ENCODE assay signal across 8 cellular contexts in the genomic region with DNA sequence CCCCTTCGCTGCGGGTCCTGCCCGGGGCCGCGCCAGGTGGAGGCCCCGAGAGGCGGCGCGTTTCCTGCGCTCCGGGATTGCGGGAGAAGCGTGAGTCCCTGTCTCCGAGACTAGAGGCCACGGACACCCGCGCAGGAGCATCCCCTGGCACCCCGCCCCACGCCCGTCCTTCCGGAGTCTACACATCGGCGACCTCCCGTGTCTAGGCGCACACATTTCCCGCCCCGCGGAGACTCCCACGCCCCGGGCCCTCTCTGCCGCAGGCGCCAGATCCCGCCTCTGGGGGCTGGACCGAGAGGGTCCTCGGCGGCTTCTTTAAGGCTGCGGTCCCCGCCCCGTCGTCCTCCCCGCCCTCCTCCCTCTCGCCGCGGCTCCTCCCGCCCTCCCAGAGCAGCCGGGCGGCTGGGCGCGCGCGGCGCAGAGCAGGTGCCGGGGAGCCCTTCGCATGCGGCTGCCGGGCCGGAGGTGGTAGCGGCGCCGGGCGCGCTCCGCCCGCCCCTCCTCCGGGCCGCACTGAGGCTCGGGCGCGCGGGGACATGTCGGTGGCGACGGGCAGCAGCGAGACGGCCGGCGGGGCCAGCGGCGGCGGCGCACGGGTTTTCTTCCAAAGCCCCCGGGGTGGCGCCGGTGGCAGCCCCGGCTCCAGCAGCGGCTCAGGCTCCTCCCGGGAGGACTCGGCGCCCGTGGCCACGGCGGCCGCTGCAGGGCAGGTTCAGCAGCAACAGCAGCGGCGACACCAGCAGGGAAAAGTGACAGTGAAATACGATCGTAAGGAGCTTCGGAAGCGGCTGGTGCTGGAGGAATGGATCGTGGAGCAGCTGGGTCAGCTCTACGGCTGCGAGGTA. TPM values are rescaled to one million over a fixed set of nuclear protein-coding genes. Genes with fewer than 3 reads are reported as not detected.
DNase-seq lines count a peak whose midpoint lies in the region; ATAC-seq and TF ChIP-seq lines count a peak whose summit lies in the region.

A gene with protein sequence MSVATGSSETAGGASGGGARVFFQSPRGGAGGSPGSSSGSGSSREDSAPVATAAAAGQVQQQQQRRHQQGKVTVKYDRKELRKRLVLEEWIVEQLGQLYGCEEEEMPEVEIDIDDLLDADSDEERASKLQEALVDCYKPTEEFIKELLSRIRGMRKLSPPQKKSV (plus strand): TSS at position 388 of the 845 bp plus-strand sequence. CDS start 149 bp downstream, at position 537.

- ATAC-seq in heart right ventricle (peak; percentile 72 to 90 (median 80)), GM19324 (IDR thresholded peaks at IDR 0.05; ENCODE audit: low FRiP score, unreplicated experiment) (no peak)

- peak within 1 kb of the TSS; percentile 47 for H3K4me3 Mint-ChIP-seq in activated naive CD4-positive, alpha-beta T cell treated with anti-CD3 and anti-CD28 coated beads, Interleukin-2, amount 10 ng/mL, durations not matched to agents 7 days and 5 days

- H3K27ac Mint-ChIP-seq in activated naive CD4-positive, alpha-beta T cell treated with anti-CD3 and anti-CD28 coated beads, Interleukin-2, amount 10 ng/mL, durations not matched to agents 7 days and 5 days = no peak within 1 kb of the TSS

- peaks cover 0 to 35% (median 17%) of the 10 kb centered on the region in 9 donors for H3K4me1 ChIP-seq in heart right ventricle
- no peaks in the 10 kb centered on the region for H3K4me1 ChIP-seq in prostate gland (replicated peaks)

- TF ChIP-seq POLR2A in prostate gland (IDR thresholded peaks at IDR 0.05) (no peak), erythroblast (IDR thresholded peaks at IDR 0.05; ENCODE audit: low read length) (no peak)

- peaks cover under 1% of the 10 kb centered on the region for H3K9me3 Mint-ChIP-seq in activated naive CD4-positive, alpha-beta T cell treated with anti-CD3 and anti-CD28 coated beads, Interleukin-2, amount 10 ng/mL, durations not matched to agents 7 days and 5 days

- peaks cover 0 to under 1% (median 0%) of the 10 kb centered on the region in 11 donors for H3K9me3 ChIP-seq in heart right ventricle
- no peaks in the 10 kb centered on the region for H3K9me3 ChIP-seq in prostate gland

- intact Hi-C loops in heart right ventricle (cut with DNase I) = loop anchor here in 5 of 10 donors (2.0 to 10.0 kb wide), 6 partner anchors 34 to 189 kb away; no protein-coding TSS in a partner anchor
- intact Hi-C loops in prostate gland (cut with DNase I) = no loop called here

- H3K27me3 Mint-ChIP-seq in activated naive CD4-positive, alpha-beta T cell treated with anti-CD3 and anti-CD28 coated beads, Interleukin-2, amount 10 ng/mL, durations not matched to agents 7 days and 5 days = peaks cover 81% of the 10 kb centered on the region

- TF ChIP-seq CTCF in heart right ventricle (IDR thresholded peaks at IDR 0.05) = no peak
- TF ChIP-seq CTCF in prostate gland (IDR thresholded peaks at IDR 0.05) = no peak

- H3K27me3 ChIP-seq in heart right ventricle (peaks cover 0 to 89% (median 67%) of the 10 kb centered on the region in 7 donors), prostate gland (replicated peaks; ENCODE audit: insufficient read depth) (peaks cover 9% of the 10 kb centered on the region)

- DNase-seq in EH (ENCODE audit: low read depth) (peak; percentile 30), NCI-H128 (lab: John Stamatoyannopoulos, UW; ENCODE audit: unreplicated experiment) (peak; percentile 22), heart right ventricle (peak; percentile 20 to 50), prostate gland (ENCODE audit: low spot score) (no peak), NCI-H774 (lab: John Stamatoyannopoulos, UW) (no peak), erythroblast (lab: John Stamatoyannopoulos, UW) (no peak)
- DNase-seq in activated naive CD4-positive, alpha-beta T cell treated with anti-CD3 and anti-CD28 coated beads, Interleukin-2, amount 10 ng/mL, durations not matched to agents 7 days and 5 days = peak; percentile 30

- no peaks in the 10 kb centered on the region for H3K36me3 Mint-ChIP-seq in activated naive CD4-positive, alpha-beta T cell treated with anti-CD3 and anti-CD28 coated beads, Interleukin-2, amount 10 ng/mL, durations not matched to agents 7 days and 5 days

- H3K4me3 ChIP-seq in heart right ventricle = peak within 1 kb of the TSS; percentile 16 to 71 (median 62)
- H3K4me3 ChIP-seq in prostate gland = peak within 1 kb of the TSS; percentile 22 to 30

- H3K27ac ChIP-seq in heart right ventricle (peak within 1 kb of the TSS; percentile 26 to 83 (median 70)), prostate gland (no peak within 1 kb of the TSS)

- CTCF ChIA-PET in activated naive CD4-positive, alpha-beta T cell treated with anti-CD3 and anti-CD28 coated beads, Interleukin-2, amount 10 ng/mL, durations not matched to agents 7 days and 5 days (lab: Charles Lee) = interaction anchor here (1.0 kb wide), 1 partner anchor 252 kb away, joined by 5 read pairs; no protein-coding TSS in a partner anchor

- H3K36me3 ChIP-seq in heart right ventricle (no peaks in the 10 kb centered on the region), prostate gland (no peaks in the 10 kb centered on the region)

- H3K4me1 Mint-ChIP-seq in activated naive CD4-positive, alpha-beta T cell treated with anti-CD3 and anti-CD28 coated beads, Interleukin-2, amount 10 ng/mL, durations not matched to agents 7 days and 5 days = peaks cover 12% of the 10 kb centered on the region

- WGBS in heart right ventricle, 2 donors = 1% methylated on average over 85 to 103 of the region's 103 CpGs
- 1% methylated on average over 72 of the region's 103 CpGs for WGBS in prostate gland

RNA-seq across cellular contexts. Expression of the gene that starts here (rescaled TPM):
- 100 to 1,000 TPM in 4 of 10 donors, 10 to 100 TPM in 6; 75.9 to 145 (median 95.6) TPM for total RNA-seq in heart right ventricle
- polyA plus RNA-seq in heart right ventricle = 10 to 100 TPM; 22.6 to 41.9 TPM
- total RNA-seq in prostate gland = 10 to 100 TPM in 1 of 2 donors, 1 to 10 TPM in 1; 3.4 to 14.8 TPM

Comparison
In these comparisons a context has a peak if more than half of its experiments do, and no peak if none do; other contexts are left out.
1. RNA of the gene that starts here (total RNA-seq): 75.9 to 145 TPM in heart right ventricle; 3.4 to 14.8 TPM in prostate gland; every median in the first group is over 4 times any median in the second.
2. DNase-seq: peak in EH (single experiment), NCI-H128 (single experiment), activated naive CD4-positive, alpha-beta T cell treated with anti-CD3 and anti-CD28 coated beads, Interleukin-2, amount 10 ng/mL, durations not matched to agents 7 days and 5 days (single experiment) and heart right ventricle (2 of 2); none in prostate gland (single experiment), NCI-H774 (single experiment) and erythroblast (0 of 2).
3. H3K27ac ChIP-seq: peak in heart right ventricle (10 of 10); none in prostate gland (0 of 2).